8 cellular contexts compared by ENCODE assay signal in the genomic region with DNA sequence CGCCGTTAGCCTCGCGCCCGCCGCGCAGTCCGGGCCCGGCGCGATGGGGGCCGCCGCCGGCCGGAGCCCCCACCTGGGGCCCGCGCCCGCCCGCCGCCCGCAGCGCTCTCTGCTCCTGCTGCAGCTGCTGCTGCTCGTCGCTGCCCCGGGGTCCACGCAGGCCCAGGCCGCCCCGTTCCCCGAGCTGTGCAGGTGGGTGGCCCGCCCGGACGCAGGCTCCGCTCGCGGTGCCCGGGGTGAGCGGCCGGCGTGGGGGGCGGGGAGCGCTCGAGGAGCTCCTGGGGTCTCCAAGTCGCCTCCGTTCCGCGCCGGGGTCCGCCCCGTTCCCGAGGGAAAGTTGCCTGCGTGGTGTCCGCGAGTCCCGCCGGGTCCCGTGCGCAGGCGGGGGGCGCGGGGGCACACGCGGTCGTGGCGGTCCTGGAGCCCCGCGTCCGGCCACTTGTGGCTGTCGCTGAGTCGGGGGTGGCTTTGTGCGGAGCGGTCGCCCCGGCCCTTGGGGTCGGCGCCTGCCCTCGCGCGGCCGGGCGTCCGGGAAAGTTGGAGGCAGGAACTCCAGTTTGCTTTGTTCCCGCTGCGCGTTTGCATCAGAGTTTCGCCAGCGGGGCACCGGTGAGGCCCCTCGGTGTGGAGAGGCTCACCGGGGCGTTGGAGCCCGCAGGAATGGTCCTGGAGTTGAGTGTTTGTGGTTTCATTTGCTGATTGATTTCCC. TPM values are rescaled to one million over a fixed set of nuclear protein-coding genes. Genes with fewer than 3 reads are reported as not detected.
DNase-seq lines count a peak whose midpoint lies in the region; ATAC-seq and TF ChIP-seq lines count a peak whose summit lies in the region.

No MANE protein-coding gene starts in this region.

- BruUV-seq in MCF 10A (replicated peaks; lab: Mats Ljungman, UMichigan): no TSS peak

- no peaks in the 10 kb centered on the region for H3K36me3 Mint-ChIP-seq in MCF 10A (ENCODE audit: insufficient read depth, unreplicated experiment)

- ATAC-seq in GM18520 (IDR thresholded peaks at IDR 0.05; ENCODE audit: unreplicated experiment): peak; percentile 15
- peak; percentile 32 for ATAC-seq in HG03039 (IDR thresholded peaks at IDR 0.05; ENCODE audit: unreplicated experiment)
- ATAC-seq in left colon: peak; percentile 42

- peaks cover 42% of the 10 kb centered on the region for H3K4me1 Mint-ChIP-seq in MCF 10A (ENCODE audit: insufficient read depth, unreplicated experiment)

- no peak for TF ChIP-seq CTCF in MCF 10A (IDR thresholded peaks at IDR 0.05; ENCODE audit: unreplicated experiment)

- in situ Hi-C loops in SK-MEL-5 (cut with HindIII; ENCODE audit: low pct_unique_long_range_greater_than_20kb, low sequenced_read_pairs): no loop called here

- POLR2A ChIA-PET in MCF 10A (lab: Yijun Ruan, JAX): interaction anchor here (0.5 to 6.8 kb wide), 15 partner anchors 13 to 276 kb away, joined by 3 to 92 read pairs (median 3); a partner anchor contains a TSS

- peak overlapping the region; percentile 79 for H3K4me3 Mint-ChIP-seq in MCF 10A (ENCODE audit: unreplicated experiment)

- no peaks in the 10 kb centered on the region for H3K9me3 Mint-ChIP-seq in MCF 10A (ENCODE audit: unreplicated experiment)

- peak overlapping the region; percentile 25 for H3K27ac Mint-ChIP-seq in MCF 10A (ENCODE audit: low read depth, unreplicated experiment)

- CTCF ChIA-PET in MCF 10A (lab: Yijun Ruan, JAX): interaction anchor here (0.6 kb wide), 1 partner anchor 252 kb away, joined by 4 read pairs; no protein-coding TSS in a partner anchor

- DNase-seq in 8988T: peak; percentile 34
- DNase-seq in SK-MEL-5 (ENCODE audit: low read depth, low spot score): peak; percentile 23
- peak; percentile 23 for DNase-seq in MCF 10A (ENCODE audit: unreplicated experiment)
- DNase-seq in left colon: peak in 1 of 2 donors; percentile 65
- peak; percentile 19 for DNase-seq in stimulated activated naive CD4-positive, alpha-beta T cell treated with Interleukin-2 at 50 U/mL for 16 hours (lab: John Stamatoyannopoulos, UW)
- no peak for DNase-seq in NCI-H526 treated with DMSO at 0.1 percent for 48 hours (lab: John Stamatoyannopoulos, UW)

- H3K27me3 Mint-ChIP-seq in MCF 10A (ENCODE audit: insufficient read depth, unreplicated experiment): no peaks in the 10 kb centered on the region

- intact Hi-C loops in MCF 10A (cut with micrococcal nuclease) (no loop called here), left colon (cut with DNase I, micrococcal nuclease) (no loop called here)

RNA-seq across cellular contexts. Expression of a gene that starts 0.5 kb away (rescaled TPM):
- total RNA-seq in SK-MEL-5 (2014; rRNA removed; shearing (Covaris generic)): 63.4 and 87.5 TPM in 2 replicates
- 121 and 155 TPM in 2 replicates for polyA plus RNA-seq in SK-MEL-5 (2015; cell fraction: cytosol; rRNA removed)
- polyA plus RNA-seq in SK-MEL-5 (2015; cell fraction: nucleus; rRNA removed): 42.3 and 57.0 TPM in 2 replicates
- 160 and 234 TPM in 2 replicates for total RNA-seq in MCF 10A (2022)
- total RNA-seq in left colon: 100 to 1,000 TPM in 1 of 2 donors, 10 to 100 TPM in 1; 97.3 to 100 TPM
